17 cellular contexts compared by ENCODE assay signal in the genomic region with DNA sequence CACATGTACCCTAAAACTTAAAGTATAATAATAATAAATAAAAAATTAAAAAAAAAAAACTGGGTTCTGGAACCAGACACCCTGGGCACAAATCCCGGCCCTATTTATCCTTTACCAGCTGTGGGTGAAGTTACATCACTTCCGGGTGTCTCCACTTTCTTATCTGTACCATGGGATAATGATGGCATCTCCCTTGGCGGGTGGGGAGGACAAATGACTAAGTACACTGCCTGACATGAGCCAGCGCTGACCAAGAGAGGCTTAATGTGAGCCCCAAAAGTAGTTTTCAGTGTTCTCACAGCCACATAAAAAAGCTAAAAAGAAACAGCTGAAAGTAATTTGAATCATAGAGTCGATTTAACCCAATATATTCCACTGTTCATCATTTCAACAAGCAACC.
"Had no signal": no experiment of that assay in that cellular context is flagged by ENCODE, and none has a peak within 500 bp of the region (broad histone marks: within the 10 kb centered on the region; RNA-seq: fewer than 3 reads in every experiment).

No MANE protein-coding gene starts in this region.

- H3K4me1 Mint-ChIP-seq: activated naive CD8-positive, alpha-beta T cell treated with anti-CD3 and anti-CD28 coated beads for 36 hours; memory B cell; stimulated activated naive B cell treated with anti-CD40 and anti-IgM and Interleukin-4, amounts not matched to agents 10 μg/mL and 1 μg/mL and 100 μg/mL, for 72 hours had no signal

- H3K4me3 ChIP-seq: gastroesophageal sphincter, heart left ventricle, pancreas, sigmoid colon, upper lobe of right lung had no signal

- ATAC-seq: gastroesophageal sphincter; heart left ventricle; naive thymus-derived CD8-positive, alpha-beta T cell; pancreas; stimulated activated naive B cell treated with anti-CD40 and anti-IgM and Interleukin-4, amounts not matched to agents 10 μg/mL and 1 μg/mL and 100 μg/mL, for 72 hours; upper lobe of right lung had no signal

- H3K9me3 Mint-ChIP-seq: activated naive CD8-positive, alpha-beta T cell treated with anti-CD3 and anti-CD28 coated beads for 36 hours; activated T-helper 1 cell treated with anti-CD3 and anti-CD28 coated beads, Interleukin-12 subunit alpha, Interleukin-12 subunit beta, Interleukin-2, Interleukin-4 antibody, amounts not matched to agents 30 ng/mL and 10 ng/mL and 1 ng/mL, durations not matched to agents 14 hours and 24 hours and 36 hours; naive thymus-derived CD8-positive, alpha-beta T cell had no signal

- H3K36me3 ChIP-seq: gastroesophageal sphincter, heart left ventricle, pancreas, sigmoid colon, upper lobe of right lung had no signal

- H3K4me3 Mint-ChIP-seq: activated naive CD8-positive, alpha-beta T cell treated with anti-CD3 and anti-CD28 coated beads for 36 hours; activated T-helper 1 cell treated with anti-CD3 and anti-CD28 coated beads, Interleukin-12 subunit alpha, Interleukin-12 subunit beta, Interleukin-2, Interleukin-4 antibody, amounts not matched to agents 30 ng/mL and 10 ng/mL and 1 ng/mL, durations not matched to agents 14 hours and 24 hours and 36 hours; memory B cell; naive thymus-derived CD8-positive, alpha-beta T cell; stimulated activated naive B cell treated with anti-CD40 and anti-IgM and Interleukin-4, amounts not matched to agents 10 μg/mL and 1 μg/mL and 100 μg/mL, for 72 hours had no signal

- H3K4me1 ChIP-seq: heart left ventricle, pancreas, upper lobe of right lung had no signal

- H3K27me3 ChIP-seq: pancreas, upper lobe of right lung had no signal

- H3K27ac ChIP-seq: gastroesophageal sphincter, heart left ventricle, pancreas, sigmoid colon, upper lobe of right lung had no signal

- H3K27ac Mint-ChIP-seq: activated naive CD8-positive, alpha-beta T cell treated with anti-CD3 and anti-CD28 coated beads for 36 hours; activated T-helper 1 cell treated with anti-CD3 and anti-CD28 coated beads, Interleukin-12 subunit alpha, Interleukin-12 subunit beta, Interleukin-2, Interleukin-4 antibody, amounts not matched to agents 30 ng/mL and 10 ng/mL and 1 ng/mL, durations not matched to agents 14 hours and 24 hours and 36 hours; memory B cell; naive thymus-derived CD8-positive, alpha-beta T cell; stimulated activated naive B cell treated with anti-CD40 and anti-IgM and Interleukin-4, amounts not matched to agents 10 μg/mL and 1 μg/mL and 100 μg/mL, for 72 hours had no signal

- H3K36me3 Mint-ChIP-seq: activated naive CD8-positive, alpha-beta T cell treated with anti-CD3 and anti-CD28 coated beads for 36 hours; memory B cell; naive thymus-derived CD8-positive, alpha-beta T cell; stimulated activated naive B cell treated with anti-CD40 and anti-IgM and Interleukin-4, amounts not matched to agents 10 μg/mL and 1 μg/mL and 100 μg/mL, for 72 hours had no signal

- DNase-seq: activated CD4-positive, alpha-beta T cell treated with anti-CD3 and anti-CD28 coated beads, Interleukin-2, amount 50 U/mL, for 48 hours; activated naive CD4-positive, alpha-beta T cell; activated naive CD8-positive, alpha-beta T cell treated with anti-CD3 and anti-CD28 coated beads for 36 hours; amygdala; dermis blood vessel endothelial cell; effector memory CD4-positive, alpha-beta T cell; heart left ventricle; kidney glomerular epithelial cell; naive thymus-derived CD8-positive, alpha-beta T cell; pancreas; sigmoid colon; stimulated activated naive B cell treated with anti-CD40 and anti-IgM and Interleukin-4, amounts not matched to agents 10 μg/mL and 1 μg/mL and 100 μg/mL, for 72 hours; T-helper 2 cell; upper lobe of right lung had no signal
